ENCODE assay signal across 10 cellular contexts in the genomic region with DNA sequence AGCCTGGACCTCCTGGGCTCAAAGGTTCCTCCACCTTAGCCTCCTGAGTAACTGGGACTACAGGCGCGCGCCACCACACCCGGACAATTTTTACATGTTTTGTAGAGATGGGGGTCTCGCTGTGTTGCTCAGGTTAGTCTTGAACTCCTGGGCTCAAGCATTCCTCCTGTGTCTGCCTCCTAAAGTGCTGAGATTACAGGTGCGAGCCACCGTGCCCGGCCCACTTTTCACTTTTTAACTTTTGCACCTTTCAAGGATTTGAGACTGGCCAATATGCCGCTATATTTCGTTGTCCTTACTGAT. TPM values are rescaled to one million over a fixed set of nuclear protein-coding genes. Genes with fewer than 3 reads are reported as not detected.
DNase-seq lines count a peak whose midpoint lies in the region; ATAC-seq and TF ChIP-seq lines count a peak whose summit lies in the region.
"Had no signal": no experiment of that assay in that cellular context is flagged by ENCODE, and none has a peak within 500 bp of the region (broad histone marks: within the 10 kb centered on the region; RNA-seq: fewer than 3 reads in every experiment).

No MANE protein-coding gene starts in this region.

- no peak for DNase-seq in HCT116 (ENCODE audit: low read depth, low spot score)
- DNase-seq in activated CD4-positive, alpha-beta memory T cell treated with anti-CD3 and anti-CD28 coated beads, Interleukin-2, amount 10 ng/mL, durations not matched to agents 7 days and 5 days, result no peak
- DNase-seq in glutamatergic neuron, result no peak
- DNase-seq in GM03348 (ENCODE audit: low spot score), result no peak
- DNase-seq: NCI-H748 treated with DMSO at 0.1 percent for 48 hours had no signal

- peak overlapping the region; percentile 98 for H3K4me2 ChIP-seq in HCT116 (ENCODE audit: low read length)
- peak overlapping the region; percentile 91 for H3K4me2 ChIP-seq in skeletal muscle satellite cell (ENCODE audit: low read length)

- no peak overlapping the region for H3K27ac Mint-ChIP-seq in activated CD4-positive, alpha-beta memory T cell treated with anti-CD3 and anti-CD28 coated beads, Interleukin-2, amount 10 ng/mL, durations not matched to agents 7 days and 5 days
- H3K27ac Mint-ChIP-seq in glutamatergic neuron (ENCODE audit: unreplicated experiment), result no peak overlapping the region

- H3K36me3 ChIP-seq in HCT116 (ENCODE audit: control insufficient read depth in 1 of 2, insufficient read depth in 2 of 2, low read length in 2 of 2) (no peaks in the 10 kb centered on the region), skeletal muscle satellite cell (ENCODE audit: insufficient read depth, low read length) (peaks cover 15% of the 10 kb centered on the region)
- H3K36me3 ChIP-seq: pancreas had no signal

- POLR2A ChIA-PET in HCT116 (lab: Charles Lee), result no interaction called here
- POLR2A ChIA-PET in activated CD4-positive, alpha-beta memory T cell treated with anti-CD3 and anti-CD28 coated beads, Interleukin-2, amount 10 ng/mL, durations not matched to agents 7 days and 5 days (lab: Charles Lee), result no interaction called here

- H3K27ac ChIP-seq in HCT116 (ENCODE audit: low read depth, low read length), result no peak overlapping the region

- peak overlapping the region; percentile 63 for H3K4me3 Mint-ChIP-seq in activated CD4-positive, alpha-beta memory T cell treated with anti-CD3 and anti-CD28 coated beads, Interleukin-2, amount 10 ng/mL, durations not matched to agents 7 days and 5 days
- H3K4me3 Mint-ChIP-seq in glutamatergic neuron (ENCODE audit: unreplicated experiment), result peak overlapping the region; percentile 71

- TF ChIP-seq CTCF in HCT116 (IDR thresholded peaks at IDR 0.05 in 2 of 3, conservative IDR thresholded peaks at IDR 0.05 in 1 of 3; ENCODE audit: borderline replicate concordance in 1 of 3, insufficient read depth in 1 of 3, low read depth in 2 of 3, low read length in 2 of 3) (no peak), glutamatergic neuron (IDR thresholded peaks at IDR 0.05; ENCODE audit: partially characterized antibody, unreplicated experiment) (no peak)

- H3K9me3 Mint-ChIP-seq in activated CD4-positive, alpha-beta memory T cell treated with anti-CD3 and anti-CD28 coated beads, Interleukin-2, amount 10 ng/mL, durations not matched to agents 7 days and 5 days, result no peaks in the 10 kb centered on the region
- peaks cover 2% of the 10 kb centered on the region for H3K9me3 Mint-ChIP-seq in glutamatergic neuron (ENCODE audit: unreplicated experiment)

- no peak for TF ChIP-seq RAD21 in HCT116 (IDR thresholded peaks at IDR 0.05; ENCODE audit: low read depth)

- H3K4me3 ChIP-seq in HCT116 (replicated peaks in 1 of 2; ENCODE audit: low read depth in 1 of 2, low read length in 2 of 2) (peak overlapping the region; percentile 61 to 78), skeletal muscle satellite cell (ENCODE audit: low read length) (peak overlapping the region; percentile 77)

- H2AFZ ChIP-seq in HCT116 (ENCODE audit: low read depth, low read length, poor library complexity, severe bottlenecking), result no peak overlapping the region

- no peaks in the 10 kb centered on the region for H4K20me1 ChIP-seq in HCT116 (ENCODE audit: insufficient read depth)

- CTCF ChIA-PET in HCT116 (lab: Charles Lee), result interaction anchor here (1.4 kb wide), 1 partner anchor 101 kb away, joined by 4 read pairs; no protein-coding TSS in a partner anchor
- CTCF ChIA-PET in activated CD4-positive, alpha-beta memory T cell treated with anti-CD3 and anti-CD28 coated beads, Interleukin-2, amount 10 ng/mL, durations not matched to agents 7 days and 5 days (lab: Charles Lee), result interaction anchor here (0.9 kb wide), 1 partner anchor 13 kb away, joined by 3 read pairs; no protein-coding TSS in a partner anchor

- RAD21 ChIA-PET in HCT116 (lab: Charles Lee; ENCODE audit: low non-redundant PET in 1 of 2, low total read pairs in 2 of 2, uncharacterized antibody in 2 of 2, unreplicated experiment in 2 of 2), result no interaction called here

- H3K4me1 Mint-ChIP-seq in activated CD4-positive, alpha-beta memory T cell treated with anti-CD3 and anti-CD28 coated beads, Interleukin-2, amount 10 ng/mL, durations not matched to agents 7 days and 5 days, result peaks cover 8% of the 10 kb centered on the region
- H3K4me1 Mint-ChIP-seq in glutamatergic neuron (ENCODE audit: low read depth, unreplicated experiment), result peaks cover 6% of the 10 kb centered on the region

- ATAC-seq in HCT116 (no peak), HG02981 (IDR thresholded peaks at IDR 0.05; ENCODE audit: unreplicated experiment) (no peak), HG03159 (IDR thresholded peaks at IDR 0.05; ENCODE audit: unreplicated experiment) (no peak)

- H3K27me3 ChIP-seq in HCT116 (ENCODE audit: insufficient read depth, low read length), result no peaks in the 10 kb centered on the region
- H3K27me3 ChIP-seq in skeletal muscle satellite cell (ENCODE audit: control insufficient read depth, insufficient read depth, low read length), result no peaks in the 10 kb centered on the region
- H3K27me3 ChIP-seq: pancreas had no signal

- no peaks in the 10 kb centered on the region for H3K9me2 ChIP-seq in HCT116 (ENCODE audit: insufficient read depth)

- peaks cover 31 to 47% of the 10 kb centered on the region in 2 experiments for H3K4me1 ChIP-seq in HCT116 (ENCODE audit: control insufficient read depth in 1 of 2, insufficient read depth in 2 of 2, low read length in 2 of 2)
- peaks cover 26% of the 10 kb centered on the region for H3K4me1 ChIP-seq in skeletal muscle satellite cell (ENCODE audit: control insufficient read depth, insufficient read depth, low read length)
- H3K4me1 ChIP-seq: pancreas had no signal

- H3K9me3 ChIP-seq in HCT116 (ENCODE audit: control insufficient read depth in 1 of 2, insufficient read depth in 1 of 2, low read depth in 1 of 2, low read length in 2 of 2) (no peaks in the 10 kb centered on the region), skeletal muscle satellite cell (replicated peaks; ENCODE audit: low read length) (no peaks in the 10 kb centered on the region)
- H3K9me3 ChIP-seq: pancreas had no signal

- peaks cover 51% of the 10 kb centered on the region for H3K27me3 Mint-ChIP-seq in activated CD4-positive, alpha-beta memory T cell treated with anti-CD3 and anti-CD28 coated beads, Interleukin-2, amount 10 ng/mL, durations not matched to agents 7 days and 5 days
- H3K27me3 Mint-ChIP-seq in glutamatergic neuron (ENCODE audit: unreplicated experiment), result peaks cover 5% of the 10 kb centered on the region

- BruUV-seq in HCT116 (replicated peaks; lab: Mats Ljungman, UMichigan), result no TSS peak

- H3K9ac ChIP-seq in HCT116 (ENCODE audit: low read length) (no peak overlapping the region), skeletal muscle satellite cell (ENCODE audit: low read depth, low read length) (no peak overlapping the region)

- peaks cover 21% of the 10 kb centered on the region for H3K79me2 ChIP-seq in HCT116 (ENCODE audit: insufficient read depth, low read length)

- no peak for TF ChIP-seq POLR2A in HCT116 (IDR thresholded peaks at IDR 0.05; ENCODE audit: borderline replicate concordance, extremely low read depth, insufficient read depth, insufficient read length)

- no peaks in the 10 kb centered on the region for H3K36me3 Mint-ChIP-seq in activated CD4-positive, alpha-beta memory T cell treated with anti-CD3 and anti-CD28 coated beads, Interleukin-2, amount 10 ng/mL, durations not matched to agents 7 days and 5 days (ENCODE audit: low read depth)
- H3K36me3 Mint-ChIP-seq in glutamatergic neuron (ENCODE audit: unreplicated experiment), result no peaks in the 10 kb centered on the region

- intact Hi-C loops in HCT116 (cut with micrococcal nuclease), result loop anchor here (1.0 kb wide), 2 partner anchors 9 to 102 kb away; no protein-coding TSS in a partner anchor

TF ChIP-seq in HCT116, 20 proteins besides CTCF, POLR2A, EP300 and RAD21 (continues in another document):
- TF ChIP-seq, protein P1, sequence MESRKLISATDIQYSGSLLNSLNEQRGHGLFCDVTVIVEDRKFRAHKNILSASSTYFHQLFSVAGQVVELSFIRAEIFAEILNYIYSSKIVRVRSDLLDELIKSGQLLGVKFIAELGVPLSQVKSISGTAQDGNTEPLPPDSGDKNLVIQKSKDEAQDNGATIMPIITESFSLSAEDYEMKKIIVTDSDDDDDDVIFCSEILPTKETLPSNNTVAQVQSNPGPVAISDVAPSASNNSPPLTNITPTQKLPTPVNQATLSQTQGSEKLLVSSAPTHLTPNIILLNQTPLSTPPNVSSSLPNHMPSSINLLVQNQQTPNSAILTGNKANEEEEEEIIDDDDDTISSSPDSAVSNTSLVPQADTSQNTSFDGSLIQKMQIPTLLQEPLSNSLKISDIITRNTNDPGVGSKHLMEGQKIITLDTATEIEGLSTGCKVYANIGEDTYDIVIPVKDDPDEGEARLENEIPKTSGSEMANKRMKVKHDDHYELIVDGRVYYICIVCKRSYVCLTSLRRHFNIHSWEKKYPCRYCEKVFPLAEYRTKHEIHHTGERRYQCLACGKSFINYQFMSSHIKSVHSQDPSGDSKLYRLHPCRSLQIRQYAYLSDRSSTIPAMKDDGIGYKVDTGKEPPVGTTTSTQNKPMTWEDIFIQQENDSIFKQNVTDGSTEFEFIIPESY (IDR thresholded peaks at IDR 0.05; ENCODE audit: extremely low read depth, insufficient replicate concordance, low read length), result no peak

RNA-seq across cellular contexts. Expression of gene ITGB5, which starts 0.8 kb away (rescaled TPM):
- total RNA-seq in HCT116 (2021; ENCODE audit: unreplicated experiment), result 77.8 TPM
- polyA plus RNA-seq in HCT116 (2012), result 96.5 and 115 TPM in 2 replicates
- total RNA-seq in activated CD4-positive, alpha-beta memory T cell treated with anti-CD3 and anti-CD28 coated beads, Interleukin-2, amount 10 ng/mL, durations not matched to agents 7 days and 5 days, result under 1 TPM; 0.05 to 0.40 TPM
- total RNA-seq in glutamatergic neuron (ENCODE audit: unreplicated experiment), result 12.8 TPM
- total RNA-seq in skeletal muscle satellite cell (2012; rRNA removed), result 157 and 167 TPM in 2 replicates

RNA-seq across cellular contexts. Expression of gene MUC13, which starts 46.6 kb away (rescaled TPM):
- total RNA-seq in HCT116 (2021; ENCODE audit: unreplicated experiment) (0.44 TPM), glutamatergic neuron (ENCODE audit: unreplicated experiment) (not detected)
- polyA plus RNA-seq in HCT116 (2012), result 0.22 and 0.29 TPM in 2 replicates
- total RNA-seq in activated CD4-positive, alpha-beta memory T cell treated with anti-CD3 and anti-CD28 coated beads, Interleukin-2, amount 10 ng/mL, durations not matched to agents 7 days and 5 days, result not detected
- not detected in 2 replicates for total RNA-seq in skeletal muscle satellite cell (2012; rRNA removed)
- total RNA-seq: activated CD8-positive, alpha-beta memory T cell treated with anti-CD3 and anti-CD28 coated beads for 36 hours had no signal
